In genomic region chr6:45816674-45817297, GRCh38 we compare ENCODE assay signal across 18 cellular contexts.
DNase-seq lines count a peak whose midpoint lies in the region; ATAC-seq, FAIRE-seq and TF ChIP-seq lines count a peak whose summit lies in the region.
"Had no signal": no experiment of that assay in that cellular context is flagged by ENCODE, and none has a peak within 500 bp of the region (broad histone marks: within the 10 kb centered on the region; RNA-seq: fewer than 3 reads in every experiment).

No MANE protein-coding gene starts in this region.

- H3K4me3 Mint-ChIP-seq in activated T-helper 17 cell treated with anti-CD3 and anti-CD28 coated beads, Interleukin-2, amount 50 U/mL, for 72 hours, result peak overlapping the region; percentile 4
- peak overlapping the region; percentile 21 for H3K4me3 Mint-ChIP-seq in nephron progenitor cell
- H3K4me3 Mint-ChIP-seq: activated naive CD4-positive, alpha-beta T cell treated with anti-CD3 and anti-CD28 coated beads for 36 hours; brain had no signal

- H3K4me3 ChIP-seq in coronary artery, result no peak overlapping the region

- peak; percentile 86 for DNase-seq in EH (ENCODE audit: low read depth)
- peak; percentile 27 for DNase-seq in HTR-8/SVneo (ENCODE audit: insufficient read length, low spot score)
- DNase-seq in nephron progenitor cell, result no peak
- DNase-seq in NCI-H1105 (lab: John Stamatoyannopoulos, UW), result no peak
- DNase-seq in activated gamma-delta T cell treated with Interleukin-2 at 50 U/mL for 16 hours, result no peak
- DNase-seq in coronary artery (ENCODE audit: low spot score), result no peak
- DNase-seq: activated CD4-positive, alpha-beta T cell treated with anti-CD3 and anti-CD28 coated beads for 48 hours; activated naive CD4-positive, alpha-beta T cell treated with anti-CD3 and anti-CD28 coated beads for 36 hours; AML-193; cortex of kidney; H7; NCI-H146 had no signal

- TF ChIP-seq CTCF in nephron progenitor cell (IDR thresholded peaks at IDR 0.05) (no peak), coronary artery (IDR thresholded peaks at IDR 0.05) (no peak)

- no peak overlapping the region for H3K27ac Mint-ChIP-seq in activated T-helper 17 cell treated with anti-CD3 and anti-CD28 coated beads, Interleukin-2, amount 50 U/mL, for 72 hours
- peak overlapping the region; percentile 33 for H3K27ac Mint-ChIP-seq in nephron progenitor cell
- H3K27ac Mint-ChIP-seq: activated naive CD4-positive, alpha-beta T cell treated with anti-CD3 and anti-CD28 coated beads for 36 hours; brain had no signal

- peaks cover 13% of the 10 kb centered on the region for H3K27me3 Mint-ChIP-seq in activated T-helper 17 cell treated with anti-CD3 and anti-CD28 coated beads, Interleukin-2, amount 50 U/mL, for 72 hours
- peaks cover 9% of the 10 kb centered on the region for H3K27me3 Mint-ChIP-seq in nephron progenitor cell (ENCODE audit: low read depth, poor library complexity)

- peaks cover 17% of the 10 kb centered on the region for H3K9me3 Mint-ChIP-seq in activated T-helper 17 cell treated with anti-CD3 and anti-CD28 coated beads, Interleukin-2, amount 50 U/mL, for 72 hours
- H3K9me3 Mint-ChIP-seq in nephron progenitor cell, result peaks cover 20% of the 10 kb centered on the region
- H3K9me3 Mint-ChIP-seq: brain had no signal

- no peak overlapping the region for H3K27ac ChIP-seq in coronary artery

- ATAC-seq in activated T-helper 17 cell treated with anti-CD3 and anti-CD28 coated beads, Interleukin-2, amount 50 U/mL, for 72 hours (replicated peaks), result no peak
- ATAC-seq: HepG2 had no signal

- peak; percentile 23 for FAIRE-seq in HTR-8/SVneo (lab: Jason Lieb, UNC)
- FAIRE-seq: endometrium, HepG2, RCC 7860, TTC549 had no signal

- peaks cover 28% of the 10 kb centered on the region for H3K4me1 Mint-ChIP-seq in activated T-helper 17 cell treated with anti-CD3 and anti-CD28 coated beads, Interleukin-2, amount 50 U/mL, for 72 hours
- peaks cover 48% of the 10 kb centered on the region for H3K4me1 Mint-ChIP-seq in nephron progenitor cell

- no peaks in the 10 kb centered on the region for H3K36me3 Mint-ChIP-seq in activated T-helper 17 cell treated with anti-CD3 and anti-CD28 coated beads, Interleukin-2, amount 50 U/mL, for 72 hours (ENCODE audit: low read depth)
- H3K36me3 Mint-ChIP-seq in nephron progenitor cell (ENCODE audit: low read depth), result peaks cover 18% of the 10 kb centered on the region
- H3K36me3 Mint-ChIP-seq: brain had no signal

Comparison
In these comparisons a context has a peak if more than half of its experiments do, and no peak if none do; other contexts are left out.
1. DNase-seq: peak in EH (single experiment) and HTR-8/SVneo (single experiment); none in nephron progenitor cell (single experiment), NCI-H1105 (single experiment), activated gamma-delta T cell treated with Interleukin-2 at 50 U/mL for 16 hours (single experiment) and coronary artery (single experiment).